In the genomic region with DNA sequence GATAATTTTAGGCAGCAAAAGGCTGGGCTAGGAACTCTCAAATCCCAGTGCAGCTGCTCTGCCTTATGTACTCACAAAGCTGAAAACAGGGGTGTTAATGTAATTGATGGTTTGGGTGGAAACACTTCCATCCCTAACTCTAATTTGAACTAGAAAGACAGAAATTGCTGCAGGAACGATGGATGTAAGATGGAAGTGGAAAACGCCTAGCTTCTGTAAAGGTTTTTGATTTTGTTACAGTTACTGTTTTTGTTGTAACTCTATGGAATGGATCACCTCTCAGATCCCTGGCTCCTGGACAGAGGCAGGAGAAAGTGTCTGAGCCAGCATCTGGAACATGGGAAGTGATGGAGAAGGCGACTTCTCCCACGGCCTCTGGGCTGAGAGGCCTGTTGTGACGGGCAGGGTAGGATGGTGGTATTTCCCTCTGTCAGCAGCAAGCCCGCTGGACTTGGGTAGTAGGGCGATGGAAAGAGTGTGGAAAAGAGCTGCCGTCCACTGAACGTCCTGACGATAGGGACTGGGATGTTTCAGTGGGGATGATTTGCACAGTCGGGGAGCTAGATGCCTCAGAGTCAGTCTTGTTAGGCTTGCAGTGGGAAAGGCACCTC, we compare ENCODE assay signal across 1 cellular context.
TF ChIP-seq lines count a peak whose summit lies in the region.

No MANE protein-coding gene starts in this region.

TF ChIP-seq in endothelial cell of umbilical vein, 7 proteins besides CTCF, POLR2A, EP300 and RAD21 (continued from another document):
- no peak for TF ChIP-seq MYC (IDR thresholded peaks at IDR 0.05; ENCODE audit: low read depth, low read length)
